Comparison of ENCODE assay signal across 13 cellular contexts in the genomic region with DNA sequence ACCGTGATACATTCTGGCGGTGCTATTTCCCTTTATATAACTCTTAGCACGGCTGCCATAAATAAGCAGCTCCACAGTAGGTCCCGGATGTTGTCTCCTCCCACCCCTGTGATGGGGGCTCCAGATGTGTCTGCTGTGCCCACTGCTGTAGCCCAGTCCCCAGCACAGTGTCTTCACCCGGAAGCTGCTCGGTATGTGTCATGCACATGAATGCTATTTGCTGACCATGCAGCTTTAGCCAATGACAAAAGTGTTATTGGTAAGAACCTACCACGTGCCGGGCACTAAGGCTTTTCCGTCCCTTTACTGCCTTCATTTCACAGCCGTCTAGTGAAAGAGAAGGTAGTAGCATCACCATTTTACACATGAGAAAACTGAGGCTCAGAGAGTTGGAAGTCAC. TPM values are rescaled to one million over a fixed set of nuclear protein-coding genes. Genes with fewer than 3 reads are reported as not detected.
"Had no signal": no experiment of that assay in that cellular context is flagged by ENCODE, and none has a peak within 500 bp of the region (broad histone marks: within the 10 kb centered on the region; RNA-seq: fewer than 3 reads in every experiment).

No MANE protein-coding gene starts in this region.

- ATAC-seq: activated CD4-positive, CD25-positive, alpha-beta regulatory T cell treated with anti-CD3 and anti-CD28 coated beads, Interleukin-2, amount 50 U/mL, for 24 hours; activated CD8-positive, alpha-beta memory T cell treated with anti-CD3 and anti-CD28 coated beads, Interleukin-2, amount 10 ng/mL, durations not matched to agents 7 days and 5 days; stimulated activated naive CD8-positive, alpha-beta T cell treated with anti-CD3 and anti-CD28 coated beads, Interleukin-15, Interleukin-2, amounts not matched to agents 100 U/mL and 50 U/mL, for 24 hours had no signal

- H3K36me3 ChIP-seq: esophagus muscularis mucosa had no signal

- H3K27ac ChIP-seq: esophagus muscularis mucosa had no signal

- H3K4me3 ChIP-seq: esophagus muscularis mucosa had no signal

- H3K9me3 ChIP-seq: esophagus muscularis mucosa had no signal

- DNase-seq: activated CD4-positive, alpha-beta T cell treated with anti-CD3 and anti-CD28 coated beads, Interleukin-2, amount 50 U/mL, for 48 hours; activated CD8-positive, alpha-beta memory T cell treated with anti-CD3 and anti-CD28 coated beads, Interleukin-2, amount 10 ng/mL, durations not matched to agents 7 days and 5 days; activated naive CD4-positive, alpha-beta T cell treated with anti-CD3 and anti-CD28 coated beads for 36 hours; anterior cingulate cortex; glutamatergic neuron; nephron progenitor cell; stimulated activated CD4-positive, alpha-beta T cell treated with anti-CD3 and anti-CD28 coated beads, Interleukin-4, amount 100 ng/mL, for 1 hour; stimulated activated CD8-positive, alpha-beta memory T cell treated with anti-CD3 and anti-CD28 coated beads, Interleukin-4, amount 100 ng/mL, for 48 hours; stimulated activated naive CD8-positive, alpha-beta T cell treated with anti-CD3 and anti-CD28 coated beads, Interleukin-15, Interleukin-2, amounts not matched to agents 100 U/mL and 50 U/mL, for 24 hours had no signal

RNA-seq across cellular contexts. Expression of a gene that starts 20.2 kb away (rescaled TPM):
- total RNA-seq: fibroblast of villous mesenchyme, osteocyte had no signal
